Comparison of ENCODE assay signal across 13 cellular contexts in the genomic region with DNA sequence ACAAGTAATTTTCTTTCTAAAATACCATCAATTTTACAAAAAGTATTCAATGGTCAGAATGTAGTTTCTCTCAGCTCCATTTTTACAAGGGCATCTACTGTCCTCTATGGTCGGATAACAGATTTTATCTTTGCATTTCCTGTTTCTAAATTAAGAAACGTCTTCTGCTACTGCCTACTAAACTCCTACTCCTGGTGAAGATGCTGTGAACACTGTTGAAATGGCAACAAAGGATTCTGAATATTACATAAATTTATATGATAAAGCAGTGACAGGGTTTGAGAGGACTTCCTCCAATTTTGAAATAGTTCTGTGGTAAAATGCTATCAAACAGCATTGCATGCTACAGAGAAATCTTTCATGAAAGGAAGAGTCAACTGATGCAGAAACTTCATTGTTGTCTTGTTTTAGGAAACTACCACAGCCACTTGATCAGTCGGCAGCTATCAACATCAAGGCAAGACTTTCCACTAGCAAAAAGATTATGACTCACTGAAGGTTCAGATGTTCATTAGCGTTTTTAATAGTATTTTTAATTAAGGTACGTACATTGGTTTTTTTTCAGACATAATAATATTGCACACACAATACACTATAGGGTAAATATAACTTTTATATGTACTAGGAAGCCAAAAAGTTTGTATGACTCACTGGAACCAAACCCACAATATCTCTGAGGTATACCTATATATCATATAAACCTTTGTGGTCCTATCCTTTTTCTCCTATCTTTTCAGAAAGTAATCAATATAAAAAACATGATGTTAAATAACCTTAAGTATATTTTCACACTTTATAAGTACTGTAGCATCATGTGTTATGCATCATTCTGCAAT.
DNase-seq lines count a peak whose midpoint lies in the region; ATAC-seq and TF ChIP-seq lines count a peak whose summit lies in the region.
"Had no signal": no experiment of that assay in that cellular context is flagged by ENCODE, and none has a peak within 500 bp of the region (broad histone marks: within the 10 kb centered on the region; RNA-seq: fewer than 3 reads in every experiment).

No MANE protein-coding gene starts in this region.

- H3K4me2 ChIP-seq in BLaER1 (peak overlapping the region; percentile 46), OCI-LY7 (ENCODE audit: low read length) (peak overlapping the region; percentile 39)

- H2AFZ ChIP-seq in OCI-LY7 (ENCODE audit: low read length), result no peak overlapping the region

- BruUV-seq in OCI-LY7 (replicated peaks; lab: Mats Ljungman, UMichigan), result no TSS peak

- peak overlapping the region in 1 of 2 donors; percentile 52 for H3K4me3 Mint-ChIP-seq in effector memory CD8-positive, alpha-beta T cell

- H3K4me3 ChIP-seq in BLaER1 (no peak overlapping the region), OCI-LY7 (ENCODE audit: low read depth, low read length, poor library complexity, severe bottlenecking) (no peak overlapping the region)
- H3K4me3 ChIP-seq: lower lobe of right lung had no signal

- H3K27me3 Mint-ChIP-seq in effector memory CD8-positive, alpha-beta T cell, result no peaks in the 10 kb centered on the region

- no peak for ATAC-seq in effector memory CD8-positive, alpha-beta T cell (replicated peaks)
- ATAC-seq in GM18907 (IDR thresholded peaks at IDR 0.05; ENCODE audit: unreplicated experiment), result no peak
- ATAC-seq: Right ventricle myocardium inferior had no signal

- H3K36me3 Mint-ChIP-seq in effector memory CD8-positive, alpha-beta T cell (ENCODE audit: insufficient read depth), result peaks cover 6% of the 10 kb centered on the region

- peaks cover 16% of the 10 kb centered on the region for H3K4me1 ChIP-seq in BLaER1
- peaks cover 12% of the 10 kb centered on the region for H3K4me1 ChIP-seq in OCI-LY7 (ENCODE audit: insufficient read depth, low read length, poor library complexity, severe bottlenecking)

- H3K9me2 ChIP-seq in OCI-LY7 (ENCODE audit: insufficient read depth, low read length), result no peaks in the 10 kb centered on the region

- peaks cover 14 to 36% of the 10 kb centered on the region in 2 donors for H3K4me1 Mint-ChIP-seq in effector memory CD8-positive, alpha-beta T cell (ENCODE audit: low read depth in 2 of 2)

- CTCF ChIA-PET in OCI-LY7 (lab: Charles Lee; ENCODE audit: unreplicated experiment), result no interaction called here

- in situ Hi-C loops in GM13977 (cut with MboI; ENCODE audit: low pct_unique_long_range_greater_than_20kb, low sequenced_read_pairs, unreplicated experiment), result no loop called here

- H3K79me2 ChIP-seq in OCI-LY7 (ENCODE audit: insufficient read depth, low read depth, low read length), result no peaks in the 10 kb centered on the region

- H3K9me3 ChIP-seq in BLaER1 (no peaks in the 10 kb centered on the region), OCI-LY7 (ENCODE audit: low read length) (no peaks in the 10 kb centered on the region)
- H3K9me3 ChIP-seq: lower lobe of right lung had no signal

- H3K27ac ChIP-seq in BLaER1, result no peak overlapping the region
- peak overlapping the region; percentile 5 for H3K27ac ChIP-seq in OCI-LY7 (ENCODE audit: low read depth, low read length, poor library complexity, severe bottlenecking)
- H3K27ac ChIP-seq: lower lobe of right lung had no signal

- POLR2A ChIA-PET in OCI-LY7 (lab: Charles Lee), result interaction anchor here (1.6 kb wide), 1 partner anchor 9 kb away, joined by 4 read pairs; no protein-coding TSS in a partner anchor

- intact Hi-C loops in OCI-LY7 (cut with micrococcal nuclease; ENCODE audit: unreplicated experiment), result no loop called here

- H3K9ac ChIP-seq in BLaER1, result no peak overlapping the region

- DNase-seq in EH (ENCODE audit: low read depth) (peak; percentile 53), OCI-LY7 (ENCODE audit: low spot score) (no peak), islet precursor cell (no peak), hippocampal formation (lab: John Stamatoyannopoulos, UW) (no peak), GM13977 (ENCODE audit: low spot score) (no peak)
- DNase-seq in effector memory CD8-positive, alpha-beta T cell, result no peak
- DNase-seq: activated gamma-delta T cell, lower lobe of right lung, NCI-H1105, NCI-H510A had no signal

- H3K27ac Mint-ChIP-seq in effector memory CD8-positive, alpha-beta T cell, result peak overlapping the region; percentile 23 to 57

- H4K20me1 ChIP-seq in BLaER1 (peaks cover 5% of the 10 kb centered on the region; the same call in 1 of the 2 replicates), OCI-LY7 (ENCODE audit: insufficient read depth, low read length) (no peaks in the 10 kb centered on the region)

- H3K9me3 Mint-ChIP-seq in effector memory CD8-positive, alpha-beta T cell, result no peaks in the 10 kb centered on the region

- H3K36me3 ChIP-seq in BLaER1, result peaks cover 44% of the 10 kb centered on the region
- peaks cover 9% of the 10 kb centered on the region for H3K36me3 ChIP-seq in OCI-LY7 (ENCODE audit: insufficient read depth, low read length)
- H3K36me3 ChIP-seq: lower lobe of right lung had no signal

- TF ChIP-seq CTCF in OCI-LY7 (conservative IDR thresholded peaks at IDR 0.05; ENCODE audit: low read length) (no peak), GM13977 (IDR thresholded peaks at IDR 0.05; ENCODE audit: extremely low read depth, insufficient read depth, missing control alignments) (no peak)

- H3K27me3 ChIP-seq in BLaER1, result no peaks in the 10 kb centered on the region
